14 cellular contexts compared by ENCODE assay signal in the genomic region with DNA sequence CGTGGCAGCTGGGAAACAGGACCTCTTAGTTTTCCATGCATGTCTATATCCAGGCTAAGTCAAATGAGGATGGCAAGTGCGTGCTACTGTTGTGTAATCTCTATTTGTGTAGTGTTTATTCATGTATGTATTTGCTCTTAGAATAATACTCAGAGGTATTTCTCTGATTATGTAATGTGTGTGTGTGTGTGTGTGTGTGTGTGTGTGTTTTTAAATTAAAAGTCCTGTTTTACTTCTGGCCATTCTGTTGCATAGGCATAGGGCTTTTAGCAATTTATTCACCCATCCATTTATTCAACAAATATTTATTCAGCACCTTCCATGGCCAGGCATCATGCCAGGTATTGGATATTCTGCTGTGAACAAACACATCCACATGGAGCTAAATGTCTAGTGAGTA.
DNase-seq lines count a peak whose midpoint lies in the region; ATAC-seq and TF ChIP-seq lines count a peak whose summit lies in the region.
"Had no signal": no experiment of that assay in that cellular context is flagged by ENCODE, and none has a peak within 500 bp of the region (broad histone marks: within the 10 kb centered on the region; RNA-seq: fewer than 3 reads in every experiment).

No MANE protein-coding gene starts in this region.

- intact Hi-C loops in sciatic nerve (cut with DNase I), result loop anchor here (10.0 kb wide), 1 partner anchor 47 kb away; no protein-coding TSS in a partner anchor
- intact Hi-C loops in sigmoid colon (cut with DNase I), result no loop called here
- intact Hi-C loops in colonic mucosa (cut with DNase I), result no loop called here

- H3K9ac ChIP-seq in DND-41 (ENCODE audit: low read depth, low read length) (no peak overlapping the region), colonic mucosa (ENCODE audit: low read depth in 2 of 2, low read length in 2 of 2) (no peak overlapping the region)
- H3K9ac ChIP-seq: BLaER1 treated with 17β-estradiol and CSF1 and Interleukin-3, amounts not matched to agents 10 nM and 100 nM had no signal

- TF ChIP-seq POLR2A in sigmoid colon (IDR thresholded peaks at IDR 0.05), result no peak

- no peak overlapping the region for H2AFZ ChIP-seq in DND-41 (ENCODE audit: low read depth, low read length)

- H3K4me1 Mint-ChIP-seq in activated T-helper 17 cell treated with anti-CD3 and anti-CD28 coated beads, Interleukin-2, amount 50 U/mL, for 72 hours, result peaks cover 12% of the 10 kb centered on the region
- H3K4me1 Mint-ChIP-seq in activated CD4-positive, alpha-beta T cell treated with anti-CD3 and anti-CD28 coated beads, Interleukin-2, amount 10 ng/mL, durations not matched to agents 7 days and 5 days, result no peaks in the 10 kb centered on the region

- H3K27ac Mint-ChIP-seq in activated T-helper 17 cell treated with anti-CD3 and anti-CD28 coated beads, Interleukin-2, amount 50 U/mL, for 72 hours, result peak overlapping the region; percentile 38
- no peak overlapping the region for H3K27ac Mint-ChIP-seq in activated CD4-positive, alpha-beta T cell treated with anti-CD3 and anti-CD28 coated beads, Interleukin-2, amount 10 ng/mL, durations not matched to agents 7 days and 5 days
- H3K27ac Mint-ChIP-seq: T-helper 1 cell treated with Interleukin-12 subunit alpha and Interleukin-12 subunit beta and Interleukin-4 antibody, amounts not matched to agents 30 μg/mL and 1 μg/mL, for 36 hours had no signal

- TF ChIP-seq CTCF in DND-41 (IDR thresholded peaks at IDR 0.05; ENCODE audit: borderline replicate concordance, extremely low read depth, low read length, poor library complexity, severe bottlenecking) (no peak), sigmoid colon (IDR thresholded peaks at IDR 0.05) (no peak), colonic mucosa (IDR thresholded peaks at IDR 0.05) (no peak)

- H3K4me1 ChIP-seq in DND-41 (ENCODE audit: insufficient read depth, low read length) (peaks cover 52% of the 10 kb centered on the region), sigmoid colon (peaks cover 0 to 28% (median 12%) of the 10 kb centered on the region in 4 donors), colonic mucosa (no peaks in the 10 kb centered on the region)

- 39 to 75% methylated on average over 2 of the region's 2 CpGs for WGBS in sigmoid colon, 2 donors

- no peaks in the 10 kb centered on the region for H3K9me3 ChIP-seq in DND-41 (ENCODE audit: insufficient read depth, low read length, severe bottlenecking)
- no peaks in the 10 kb centered on the region for H3K9me3 ChIP-seq in sigmoid colon
- no peaks in the 10 kb centered on the region for H3K9me3 ChIP-seq in colonic mucosa

- H4K20me1 ChIP-seq in DND-41 (ENCODE audit: insufficient read depth, low read length), result peaks cover 9% of the 10 kb centered on the region; the same call in 1 of the 2 replicates

- DNase-seq in DND-41 (no peak), NCI-H2029 treated with DMSO at 0.1 percent for 48 hours (lab: John Stamatoyannopoulos, UW) (peak; percentile 99), sciatic nerve (ENCODE audit: low spot score) (no peak), sigmoid colon (no peak), colonic mucosa (no peak), middle frontal gyrus (ENCODE audit: extremely low spot score, low spot score) (no peak)
- no peak for DNase-seq in activated CD4-positive, alpha-beta T cell treated with anti-CD3 and anti-CD28 coated beads, Interleukin-2, amount 10 ng/mL, durations not matched to agents 7 days and 5 days
- DNase-seq: activated CD4-positive, alpha-beta T cell treated with anti-CD3 and anti-CD28 coated beads for 48 hours; activated T-cell treated with anti-CD3 and anti-CD28 coated beads, Interleukin-2, amount 50 U/mL, for 48 hours; aorta; NCI-H2171 treated with DMSO at 0.1 percent for 48 hours had no signal

- H3K79me2 ChIP-seq in DND-41 (ENCODE audit: insufficient read depth, low read length), result peaks cover 99% of the 10 kb centered on the region

- POLR2A ChIA-PET in activated CD4-positive, alpha-beta T cell treated with anti-CD3 and anti-CD28 coated beads, Interleukin-2, amount 10 ng/mL, durations not matched to agents 7 days and 5 days (lab: Charles Lee), result no interaction called here

- H3K4me2 ChIP-seq in DND-41 (ENCODE audit: insufficient read depth, low read length), result no peak overlapping the region
- H3K4me2 ChIP-seq: BLaER1 treated with 17β-estradiol and CSF1 and Interleukin-3, amounts not matched to agents 10 nM and 100 nM had no signal

- no peak for TF ChIP-seq EP300 in sigmoid colon (IDR thresholded peaks at IDR 0.05)

- no peak overlapping the region for H3K4me3 Mint-ChIP-seq in activated T-helper 17 cell treated with anti-CD3 and anti-CD28 coated beads, Interleukin-2, amount 50 U/mL, for 72 hours
- no peak overlapping the region for H3K4me3 Mint-ChIP-seq in activated CD4-positive, alpha-beta T cell treated with anti-CD3 and anti-CD28 coated beads, Interleukin-2, amount 10 ng/mL, durations not matched to agents 7 days and 5 days
- H3K4me3 Mint-ChIP-seq: T-helper 1 cell treated with Interleukin-12 subunit alpha and Interleukin-12 subunit beta and Interleukin-4 antibody, amounts not matched to agents 30 μg/mL and 1 μg/mL, for 36 hours had no signal

- H3K9me3 Mint-ChIP-seq in activated T-helper 17 cell treated with anti-CD3 and anti-CD28 coated beads, Interleukin-2, amount 50 U/mL, for 72 hours, result peaks cover 6% of the 10 kb centered on the region
- H3K9me3 Mint-ChIP-seq in activated CD4-positive, alpha-beta T cell treated with anti-CD3 and anti-CD28 coated beads, Interleukin-2, amount 10 ng/mL, durations not matched to agents 7 days and 5 days, result no peaks in the 10 kb centered on the region
- H3K9me3 Mint-ChIP-seq: T-helper 1 cell treated with Interleukin-12 subunit alpha and Interleukin-12 subunit beta and Interleukin-4 antibody, amounts not matched to agents 30 μg/mL and 1 μg/mL, for 36 hours had no signal

- no peaks in the 10 kb centered on the region for H3K27me3 Mint-ChIP-seq in activated T-helper 17 cell treated with anti-CD3 and anti-CD28 coated beads, Interleukin-2, amount 50 U/mL, for 72 hours
- H3K27me3 Mint-ChIP-seq in activated CD4-positive, alpha-beta T cell treated with anti-CD3 and anti-CD28 coated beads, Interleukin-2, amount 10 ng/mL, durations not matched to agents 7 days and 5 days, result no peaks in the 10 kb centered on the region

- H3K27ac ChIP-seq in DND-41 (ENCODE audit: low read length) (peak overlapping the region; percentile 54), sigmoid colon (no peak overlapping the region), colonic mucosa (no peak overlapping the region)
- H3K27ac ChIP-seq: BLaER1 treated with 17β-estradiol and CSF1 and Interleukin-3, amounts not matched to agents 10 nM and 100 nM had no signal

- H3K4me3 ChIP-seq in DND-41 (ENCODE audit: low read depth in 1 of 2, low read length in 2 of 2) (no peak overlapping the region), sigmoid colon (no peak overlapping the region), colonic mucosa (no peak overlapping the region)
- H3K4me3 ChIP-seq: BLaER1 treated with 17β-estradiol and CSF1 and Interleukin-3, amounts not matched to agents 10 nM and 100 nM had no signal

- peaks cover 29% of the 10 kb centered on the region for H3K36me3 Mint-ChIP-seq in activated T-helper 17 cell treated with anti-CD3 and anti-CD28 coated beads, Interleukin-2, amount 50 U/mL, for 72 hours (ENCODE audit: low read depth)
- peaks cover 4% of the 10 kb centered on the region for H3K36me3 Mint-ChIP-seq in activated CD4-positive, alpha-beta T cell treated with anti-CD3 and anti-CD28 coated beads, Interleukin-2, amount 10 ng/mL, durations not matched to agents 7 days and 5 days (ENCODE audit: low read depth)

- H3K27me3 ChIP-seq in DND-41 (ENCODE audit: insufficient read depth, low read length, poor library complexity) (no peaks in the 10 kb centered on the region), sigmoid colon (no peaks in the 10 kb centered on the region), colonic mucosa (no peaks in the 10 kb centered on the region)
- H3K27me3 ChIP-seq: BLaER1 treated with 17β-estradiol and CSF1 and Interleukin-3, amounts not matched to agents 10 nM and 100 nM had no signal

- CTCF ChIA-PET in activated CD4-positive, alpha-beta T cell treated with anti-CD3 and anti-CD28 coated beads, Interleukin-2, amount 10 ng/mL, durations not matched to agents 7 days and 5 days (lab: Charles Lee), result no interaction called here

- ATAC-seq in DND-41 (ENCODE audit: insufficient read depth, low read depth) (no peak), sciatic nerve (peak; percentile 17)
- ATAC-seq in activated T-helper 17 cell treated with anti-CD3 and anti-CD28 coated beads, Interleukin-2, amount 50 U/mL, for 72 hours (replicated peaks), result no peak

- peaks cover 50% of the 10 kb centered on the region for H3K36me3 ChIP-seq in DND-41 (ENCODE audit: insufficient read depth, low read length)
- H3K36me3 ChIP-seq in sigmoid colon, result peaks cover 0 to 6% (median 0%) of the 10 kb centered on the region in 4 donors
- no peaks in the 10 kb centered on the region for H3K36me3 ChIP-seq in colonic mucosa
